ENCODE assay signal across 1 cellular context in the genomic region with DNA sequence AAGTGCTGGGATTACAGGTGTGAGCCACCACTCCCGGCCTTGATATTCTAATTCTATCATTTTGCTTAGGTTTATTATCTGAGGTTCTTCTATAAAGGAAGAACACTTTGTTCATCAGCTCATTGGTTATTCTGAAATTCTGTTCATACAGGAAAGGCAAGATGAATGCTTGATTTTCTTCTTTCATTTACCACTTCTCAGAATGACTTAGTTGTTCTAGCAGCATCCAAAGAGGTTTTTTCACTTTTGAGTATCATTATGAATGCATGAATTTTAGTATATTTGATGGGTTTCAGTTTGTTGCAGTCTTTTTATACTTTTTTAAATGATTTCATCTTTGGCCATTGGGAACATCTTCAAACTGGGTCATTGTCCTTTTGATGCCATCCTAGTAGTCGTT.
TF ChIP-seq lines count a peak whose summit lies in the region.

No MANE protein-coding gene starts in this region.

TF ChIP-seq in endothelial cell of umbilical vein, 7 proteins besides CTCF, POLR2A, EP300 and RAD21:
- no peak for TF ChIP-seq POLR2AphosphoS5 (IDR thresholded peaks at IDR 0.05; ENCODE audit: insufficient read depth, low read depth, low read length)
- TF ChIP-seq JUN (IDR thresholded peaks at IDR 0.05; ENCODE audit: borderline replicate concordance, insufficient read depth, insufficient read length, low read depth): no peak
- no peak for TF ChIP-seq GATA2 (IDR thresholded peaks at IDR 0.05; ENCODE audit: insufficient read depth, insufficient read length, low read depth, low read length)
- TF ChIP-seq MYC (IDR thresholded peaks at IDR 0.05; ENCODE audit: low read depth, low read length): no peak
- no peak for TF ChIP-seq FOS (IDR thresholded peaks at IDR 0.05; ENCODE audit: borderline replicate concordance, insufficient read depth, low read length)
- TF ChIP-seq, protein P1, sequence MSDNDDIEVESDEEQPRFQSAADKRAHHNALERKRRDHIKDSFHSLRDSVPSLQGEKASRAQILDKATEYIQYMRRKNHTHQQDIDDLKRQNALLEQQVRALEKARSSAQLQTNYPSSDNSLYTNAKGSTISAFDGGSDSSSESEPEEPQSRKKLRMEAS (IDR thresholded peaks at IDR 0.05; ENCODE audit: insufficient read depth, insufficient read length): no peak
- no peak for TF ChIP-seq EZH2 (IDR thresholded peaks at IDR 0.05; ENCODE audit: borderline replicate concordance, low read depth, low read length, severe bottlenecking)
